ENCODE assay signal across 1 cellular context in genomic region chr1:228394571-228395394, GRCh38.
TF ChIP-seq lines count a peak whose summit lies in the region.

No MANE protein-coding gene starts in this region.

TF ChIP-seq in HepG2, 621 proteins besides CTCF, POLR2A, EP300 and RAD21 (continues in another document):
- TF ChIP-seq ZBTB33 (CRISPR knock-in tag; IDR thresholded peaks at IDR 0.05) (peak; percentile 99), HNF1B (CRISPR knock-in tag; IDR thresholded peaks at IDR 0.05) (peak; percentile 33; the same call in 1 of the 2 replicates), ZNF619 (CRISPR knock-in tag; IDR thresholded peaks at IDR 0.05) (no peak), NR2F1 (CRISPR knock-in tag; IDR thresholded peaks at IDR 0.05) (0 out of 4 replicates have a peak, but pooled peaks of 1 of the 2 experiments have one; percentile 13), ZBTB46 (CRISPR knock-in tag; IDR thresholded peaks at IDR 0.05; ENCODE audit: borderline replicate concordance) (no peak), ZBTB38 (CRISPR knock-in tag; IDR thresholded peaks at IDR 0.05) (peak; percentile 93), GABPB1 (CRISPR knock-in tag; IDR thresholded peaks at IDR 0.05) (peak; percentile 39; the same call in 1 of the 2 replicates), IRX3 (CRISPR knock-in tag; IDR thresholded peaks at IDR 0.05; ENCODE audit: borderline replicate concordance, low read depth) (no peak), AHR (CRISPR knock-in tag; IDR thresholded peaks at IDR 0.05) (no peak), SP1 (IDR thresholded peaks at IDR 0.05) (no peak), SP1 (CRISPR knock-in tag; IDR thresholded peaks at IDR 0.05) (no peak), ZMYM2 (CRISPR knock-in tag; IDR thresholded peaks at IDR 0.05) (peak; percentile 86), ZHX1 (CRISPR knock-in tag; IDR thresholded peaks at IDR 0.05; ENCODE audit: low read depth) (peak; percentile 95; the same call in 1 of the 2 replicates), HNF4G (IDR thresholded peaks at IDR 0.05; ENCODE audit: borderline replicate concordance, low read depth, low read length) (no peak), HNF4G (CRISPR knock-in tag; IDR thresholded peaks at IDR 0.05; ENCODE audit: borderline replicate concordance, low read depth) (peak; percentile 65; the same call in 1 of the 2 replicates), PAF1 (CRISPR knock-in tag; IDR thresholded peaks at IDR 0.05) (0 out of 2 replicates have a peak, but pooled peaks have one; percentile 39), ZBTB7B (CRISPR knock-in tag; IDR thresholded peaks at IDR 0.05) (peak; percentile 39; the same call in 1 of the 2 replicates), ZNF605 (CRISPR knock-in tag; IDR thresholded peaks at IDR 0.05) (no peak; the same call in 1 of the 2 replicates), ZMYM4 (CRISPR knock-in tag; IDR thresholded peaks at IDR 0.05) (peak; percentile 93), ZNF550 (CRISPR knock-in tag; IDR thresholded peaks at IDR 0.05; ENCODE audit: borderline replicate concordance) (no peak), HOXA3 (CRISPR knock-in tag; IDR thresholded peaks at IDR 0.05) (peak; percentile 85), RBFOX2 (IDR thresholded peaks at IDR 0.05; ENCODE audit: low read depth, low read length) (peak; percentile 79), HDAC2 (CRISPR knock-in tag; IDR thresholded peaks at IDR 0.05) (0 out of 2 replicates have a peak, but pooled peaks have one; percentile 18), ZNF703 (CRISPR knock-in tag; IDR thresholded peaks at IDR 0.05; ENCODE audit: borderline replicate concordance) (no peak), CHD2 (IDR thresholded peaks at IDR 0.05; ENCODE audit: low read depth, low read length) (no peak), TRIM24 (CRISPR knock-in tag; IDR thresholded peaks at IDR 0.05) (no peak), ZNF337 (CRISPR knock-in tag; IDR thresholded peaks at IDR 0.05; ENCODE audit: borderline replicate concordance, low read depth) (no peak), SRSF9 (IDR thresholded peaks at IDR 0.05; ENCODE audit: borderline replicate concordance, insufficient read depth, low read depth, low read length, poor library complexity, severe bottlenecking) (no peak), RXRA (CRISPR knock-in tag; IDR thresholded peaks at IDR 0.05) (peak; percentile 63), NR2F6 (IDR thresholded peaks at IDR 0.05) (no peak), NR2F6 (CRISPR knock-in tag; IDR thresholded peaks at IDR 0.05) (peak; percentile 47; the same call in 1 of the 2 replicates), HNF4A (CRISPR knock-in tag; IDR thresholded peaks at IDR 0.05) (peak; percentile 88), AGO2 (optimal IDR thresholded peaks at IDR 0.05; ENCODE audit: low read depth, low read length) (peak; percentile 78), PHF21A (CRISPR knock-in tag; IDR thresholded peaks at IDR 0.05) (0 out of 2 replicates have a peak, but pooled peaks have one; percentile 31)
- TF ChIP-seq, protein P1, sequence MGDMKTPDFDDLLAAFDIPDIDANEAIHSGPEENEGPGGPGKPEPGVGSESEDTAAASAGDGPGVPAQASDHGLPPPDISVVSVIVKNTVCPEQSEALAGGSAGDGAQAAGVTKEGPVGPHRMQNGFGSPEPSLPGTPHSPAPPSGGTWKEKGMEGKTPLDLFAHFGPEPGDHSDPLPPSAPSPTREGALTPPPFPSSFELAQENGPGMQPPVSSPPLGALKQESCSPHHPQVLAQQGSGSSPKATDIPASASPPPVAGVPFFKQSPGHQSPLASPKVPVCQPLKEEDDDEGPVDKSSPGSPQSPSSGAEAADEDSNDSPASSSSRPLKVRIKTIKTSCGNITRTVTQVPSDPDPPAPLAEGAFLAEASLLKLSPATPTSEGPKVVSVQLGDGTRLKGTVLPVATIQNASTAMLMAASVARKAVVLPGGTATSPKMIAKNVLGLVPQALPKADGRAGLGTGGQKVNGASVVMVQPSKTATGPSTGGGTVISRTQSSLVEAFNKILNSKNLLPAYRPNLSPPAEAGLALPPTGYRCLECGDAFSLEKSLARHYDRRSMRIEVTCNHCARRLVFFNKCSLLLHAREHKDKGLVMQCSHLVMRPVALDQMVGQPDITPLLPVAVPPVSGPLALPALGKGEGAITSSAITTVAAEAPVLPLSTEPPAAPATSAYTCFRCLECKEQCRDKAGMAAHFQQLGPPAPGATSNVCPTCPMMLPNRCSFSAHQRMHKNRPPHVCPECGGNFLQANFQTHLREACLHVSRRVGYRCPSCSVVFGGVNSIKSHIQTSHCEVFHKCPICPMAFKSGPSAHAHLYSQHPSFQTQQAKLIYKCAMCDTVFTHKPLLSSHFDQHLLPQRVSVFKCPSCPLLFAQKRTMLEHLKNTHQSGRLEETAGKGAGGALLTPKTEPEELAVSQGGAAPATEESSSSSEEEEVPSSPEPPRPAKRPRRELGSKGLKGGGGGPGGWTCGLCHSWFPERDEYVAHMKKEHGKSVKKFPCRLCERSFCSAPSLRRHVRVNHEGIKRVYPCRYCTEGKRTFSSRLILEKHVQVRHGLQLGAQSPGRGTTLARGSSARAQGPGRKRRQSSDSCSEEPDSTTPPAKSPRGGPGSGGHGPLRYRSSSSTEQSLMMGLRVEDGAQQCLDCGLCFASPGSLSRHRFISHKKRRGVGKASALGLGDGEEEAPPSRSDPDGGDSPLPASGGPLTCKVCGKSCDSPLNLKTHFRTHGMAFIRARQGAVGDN (CRISPR knock-in tag; IDR thresholded peaks at IDR 0.05): peak; percentile 61
- TF ChIP-seq, protein P2, sequence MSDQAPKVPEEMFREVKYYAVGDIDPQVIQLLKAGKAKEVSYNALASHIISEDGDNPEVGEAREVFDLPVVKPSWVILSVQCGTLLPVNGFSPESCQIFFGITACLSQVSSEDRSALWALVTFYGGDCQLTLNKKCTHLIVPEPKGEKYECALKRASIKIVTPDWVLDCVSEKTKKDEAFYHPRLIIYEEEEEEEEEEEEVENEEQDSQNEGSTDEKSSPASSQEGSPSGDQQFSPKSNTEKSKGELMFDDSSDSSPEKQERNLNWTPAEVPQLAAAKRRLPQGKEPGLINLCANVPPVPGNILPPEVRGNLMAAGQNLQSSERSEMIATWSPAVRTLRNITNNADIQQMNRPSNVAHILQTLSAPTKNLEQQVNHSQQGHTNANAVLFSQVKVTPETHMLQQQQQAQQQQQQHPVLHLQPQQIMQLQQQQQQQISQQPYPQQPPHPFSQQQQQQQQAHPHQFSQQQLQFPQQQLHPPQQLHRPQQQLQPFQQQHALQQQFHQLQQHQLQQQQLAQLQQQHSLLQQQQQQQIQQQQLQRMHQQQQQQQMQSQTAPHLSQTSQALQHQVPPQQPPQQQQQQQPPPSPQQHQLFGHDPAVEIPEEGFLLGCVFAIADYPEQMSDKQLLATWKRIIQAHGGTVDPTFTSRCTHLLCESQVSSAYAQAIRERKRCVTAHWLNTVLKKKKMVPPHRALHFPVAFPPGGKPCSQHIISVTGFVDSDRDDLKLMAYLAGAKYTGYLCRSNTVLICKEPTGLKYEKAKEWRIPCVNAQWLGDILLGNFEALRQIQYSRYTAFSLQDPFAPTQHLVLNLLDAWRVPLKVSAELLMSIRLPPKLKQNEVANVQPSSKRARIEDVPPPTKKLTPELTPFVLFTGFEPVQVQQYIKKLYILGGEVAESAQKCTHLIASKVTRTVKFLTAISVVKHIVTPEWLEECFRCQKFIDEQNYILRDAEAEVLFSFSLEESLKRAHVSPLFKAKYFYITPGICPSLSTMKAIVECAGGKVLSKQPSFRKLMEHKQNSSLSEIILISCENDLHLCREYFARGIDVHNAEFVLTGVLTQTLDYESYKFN (CRISPR knock-in tag; conservative IDR thresholded peaks at IDR 0.05): peak; percentile 19; the same call in 1 of the 2 replicates
- TF ChIP-seq, protein P3, sequence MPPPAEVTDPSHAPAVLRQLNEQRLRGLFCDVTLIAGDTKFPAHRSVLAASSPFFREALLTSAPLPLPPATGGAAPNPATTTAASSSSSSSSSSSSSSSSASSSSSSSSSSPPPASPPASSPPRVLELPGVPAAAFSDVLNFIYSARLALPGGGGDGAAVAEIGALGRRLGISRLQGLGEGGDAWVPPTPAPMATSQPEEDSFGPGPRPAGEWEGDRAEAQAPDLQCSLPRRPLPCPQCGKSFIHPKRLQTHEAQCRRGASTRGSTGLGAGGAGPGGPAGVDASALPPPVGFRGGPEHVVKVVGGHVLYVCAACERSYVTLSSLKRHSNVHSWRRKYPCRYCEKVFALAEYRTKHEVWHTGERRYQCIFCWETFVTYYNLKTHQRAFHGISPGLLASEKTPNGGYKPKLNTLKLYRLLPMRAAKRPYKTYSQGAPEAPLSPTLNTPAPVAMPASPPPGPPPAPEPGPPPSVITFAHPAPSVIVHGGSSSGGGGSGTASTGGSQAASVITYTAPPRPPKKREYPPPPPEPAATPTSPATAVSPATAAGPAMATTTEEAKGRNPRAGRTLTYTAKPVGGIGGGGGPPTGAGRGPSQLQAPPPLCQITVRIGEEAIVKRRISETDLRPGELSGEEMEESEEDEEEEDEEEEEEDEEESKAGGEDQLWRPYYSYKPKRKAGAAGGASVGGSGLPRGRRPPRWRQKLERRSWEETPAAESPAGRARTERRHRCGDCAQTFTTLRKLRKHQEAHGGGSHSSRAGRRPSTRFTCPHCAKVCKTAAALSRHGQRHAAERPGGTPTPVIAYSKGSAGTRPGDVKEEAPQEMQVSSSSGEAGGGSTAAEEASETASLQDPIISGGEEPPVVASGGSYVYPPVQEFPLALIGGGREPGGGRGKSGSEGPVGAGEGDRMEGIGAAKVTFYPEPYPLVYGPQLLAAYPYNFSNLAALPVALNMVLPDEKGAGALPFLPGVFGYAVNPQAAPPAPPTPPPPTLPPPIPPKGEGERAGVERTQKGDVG (CRISPR knock-in tag; IDR thresholded peaks at IDR 0.05; ENCODE audit: borderline replicate concordance): peak; percentile 96; the same call in 1 of the 2 replicates
- TF ChIP-seq, protein P4, sequence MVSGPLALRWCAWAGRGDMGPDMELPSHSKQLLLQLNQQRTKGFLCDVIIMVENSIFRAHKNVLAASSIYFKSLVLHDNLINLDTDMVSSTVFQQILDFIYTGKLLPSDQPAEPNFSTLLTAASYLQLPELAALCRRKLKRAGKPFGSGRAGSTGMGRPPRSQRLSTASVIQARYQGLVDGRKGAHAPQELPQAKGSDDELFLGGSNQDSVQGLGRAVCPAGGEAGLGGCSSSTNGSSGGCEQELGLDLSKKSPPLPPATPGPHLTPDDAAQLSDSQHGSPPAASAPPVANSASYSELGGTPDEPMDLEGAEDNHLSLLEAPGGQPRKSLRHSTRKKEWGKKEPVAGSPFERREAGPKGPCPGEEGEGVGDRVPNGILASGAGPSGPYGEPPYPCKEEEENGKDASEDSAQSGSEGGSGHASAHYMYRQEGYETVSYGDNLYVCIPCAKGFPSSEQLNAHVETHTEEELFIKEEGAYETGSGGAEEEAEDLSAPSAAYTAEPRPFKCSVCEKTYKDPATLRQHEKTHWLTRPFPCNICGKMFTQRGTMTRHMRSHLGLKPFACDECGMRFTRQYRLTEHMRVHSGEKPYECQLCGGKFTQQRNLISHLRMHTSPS (CRISPR knock-in tag; IDR thresholded peaks at IDR 0.05; ENCODE audit: low read depth): peak; percentile 78; the same call in 1 of the 2 replicates
